Comparison of ENCODE assay signal across 22 cellular contexts in the genomic region with DNA sequence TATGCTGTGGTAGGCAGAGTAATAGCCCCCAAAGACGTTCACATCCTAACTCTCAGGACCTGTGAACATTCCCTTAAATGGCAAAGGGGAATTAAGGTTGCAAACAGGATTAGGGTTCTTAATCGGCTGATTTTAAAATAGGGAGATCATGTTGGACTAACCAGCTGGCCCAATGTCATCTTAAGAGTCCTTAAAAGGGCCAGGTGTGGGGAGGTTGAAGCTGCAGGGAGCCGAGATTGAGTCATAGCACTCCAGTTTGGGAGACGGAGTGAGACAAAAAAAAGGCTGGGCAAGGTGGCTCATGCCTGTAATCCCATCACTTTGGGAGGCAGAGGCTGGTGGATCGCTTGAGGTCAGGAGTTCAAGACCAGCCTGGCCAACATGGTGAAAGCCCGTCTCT. TPM values are rescaled to one million over a fixed set of nuclear protein-coding genes. Genes with fewer than 3 reads are reported as not detected.
A peak's percentile ranks its signal among the peaks of the same experiment; 100 is the strongest.
DNase-seq lines count a peak whose midpoint lies in the region; ATAC-seq, FAIRE-seq and TF ChIP-seq lines count a peak whose summit lies in the region.
"Had no signal": no experiment of that assay in that cellular context is flagged by ENCODE, and none has a peak within 500 bp of the region (broad histone marks: within the 10 kb centered on the region; RNA-seq: fewer than 3 reads in every experiment).

No MANE protein-coding gene starts in this region.

- H3K4me2 ChIP-seq in A549 = no peak overlapping the region

- TF ChIP-seq POLR2A in A549 (IDR thresholded peaks at IDR 0.05; ENCODE audit: low read length) (no peak), right lobe of liver (IDR thresholded peaks at IDR 0.05) (no peak)

- POLR2A ChIA-PET in A549 (lab: Yijun Ruan, JAX) (no interaction called here), GM10248 (lab: Yijun Ruan, JAX) (no interaction called here)
- POLR2A ChIA-PET in CD8-positive, alpha-beta memory T cell (lab: Charles Lee) = no interaction called here

- peak overlapping the region in 6 of 7 donors; percentile 6 to 57 (median 44) for H3K4me3 Mint-ChIP-seq in CD8-positive, alpha-beta memory T cell
- peak overlapping the region; percentile 54 for H3K4me3 Mint-ChIP-seq in activated T-helper 1 cell treated with anti-CD3 and anti-CD28 coated beads, Interleukin-12 subunit alpha, Interleukin-12 subunit beta, Interleukin-2, Interleukin-4 antibody, amounts not matched to agents 30 ng/mL and 10 ng/mL and 1 ng/mL, durations not matched to agents 14 hours and 24 hours and 36 hours
- peak overlapping the region; percentile 9 for H3K4me3 Mint-ChIP-seq in memory B cell
- H3K4me3 Mint-ChIP-seq in activated naive CD8-positive, alpha-beta T cell treated with anti-CD3 and anti-CD28 coated beads, Interleukin-2, amount 50 U/mL, for 24 hours = no peak overlapping the region
- H3K4me3 Mint-ChIP-seq: activated CD8-positive, alpha-beta T cell treated with anti-CD3 and anti-CD28 coated beads for 36 hours; activated T-cell treated with anti-CD3 and anti-CD28 coated beads, Interleukin-2, amount 50 U/mL, for 4 hours; HFFc6 had no signal

- FAIRE-seq in A549 (lab: Jason Lieb, UNC) = no peak
- FAIRE-seq: G401.6, GM12878 had no signal

- CTCF ChIA-PET in A549 (lab: Yijun Ruan, JAX) = interaction anchor here (1.4 to 1.5 kb wide), 3 partner anchors 44 to 96 kb away, joined by 3 to 13 read pairs (median 3); no protein-coding TSS in a partner anchor
- CTCF ChIA-PET in CD8-positive, alpha-beta memory T cell (lab: Charles Lee) = interaction anchor here (1.2 to 1.6 kb wide), 3 partner anchors 16 to 211 kb away, joined by 3 to 4 read pairs (median 3); no protein-coding TSS in a partner anchor
- CTCF ChIA-PET in GM10248 (lab: Yijun Ruan, JAX) = interaction anchor here (1.2 to 6.9 kb wide), 15 partner anchors 15 to 194 kb away, joined by 3 to 67 read pairs (median 4); no protein-coding TSS in a partner anchor

- no peaks in the 10 kb centered on the region for H3K27me3 ChIP-seq in CD8-positive, alpha-beta memory T cell (ENCODE audit: insufficient read depth, low read length, poor library complexity, severe bottlenecking)
- no peaks in the 10 kb centered on the region for H3K27me3 ChIP-seq in right lobe of liver
- H3K27me3 ChIP-seq: cardiac muscle cell, dorsolateral prefrontal cortex, suprapubic skin had no signal

- H3K4me1 ChIP-seq in A549 (peaks cover 32% of the 10 kb centered on the region), right lobe of liver (peaks cover 0 to 13% (median 3%) of the 10 kb centered on the region in 4 donors)
- H3K4me1 ChIP-seq in CD8-positive, alpha-beta memory T cell (ENCODE audit: insufficient read depth, low read length) = peaks cover 21% of the 10 kb centered on the region

- H3K4me3 ChIP-seq in A549 = no peak overlapping the region
- no peak overlapping the region for H3K4me3 ChIP-seq in CD8-positive, alpha-beta memory T cell (ENCODE audit: low read length)
- no peak overlapping the region for H3K4me3 ChIP-seq in right lobe of liver
- H3K4me3 ChIP-seq: cardiac muscle cell, dorsolateral prefrontal cortex, GM12878, lung, suprapubic skin had no signal

- H3K27ac ChIP-seq in A549 (peak overlapping the region; percentile 84 to 97), right lobe of liver (no peak overlapping the region)
- H3K27ac ChIP-seq in CD8-positive, alpha-beta memory T cell (ENCODE audit: low read depth, low read length) = no peak overlapping the region
- H3K27ac ChIP-seq: cardiac muscle cell, dorsolateral prefrontal cortex had no signal

- no peak for TF ChIP-seq EP300 in A549 (IDR thresholded peaks at IDR 0.05)

- no peak for ATAC-seq in A549
- no peak for ATAC-seq in memory B cell (ENCODE audit: low read depth)
- ATAC-seq in right lobe of liver = no peak
- no peak for ATAC-seq in activated naive CD8-positive, alpha-beta T cell treated with anti-CD3 and anti-CD28 coated beads, Interleukin-2, amount 50 U/mL, for 24 hours
- ATAC-seq in GM19023 (IDR thresholded peaks at IDR 0.05; ENCODE audit: unreplicated experiment) = no peak
- ATAC-seq: activated CD8-positive, alpha-beta T cell treated with anti-CD3 and anti-CD28 coated beads for 36 hours; activated T-cell treated with anti-CD3 and anti-CD28 coated beads, Interleukin-2, amount 50 U/mL, for 4 hours; GM12878 had no signal

- DNase-seq in A549 (ENCODE audit: low read depth in 1 of 2, low spot score in 1 of 2) (no peak), memory B cell (ENCODE audit: low spot score in 2 of 2) (no peak), right lobe of liver (no peak), GM10248 (ENCODE audit: extremely low spot score) (no peak)
- DNase-seq in CD8-positive, alpha-beta memory T cell = no peak
- no peak for DNase-seq in activated T-helper 1 cell treated with anti-CD3 and anti-CD28 coated beads, Interleukin-12 subunit alpha, Interleukin-12 subunit beta, Interleukin-2, Interleukin-4 antibody, amounts not matched to agents 30 ng/mL and 10 ng/mL and 1 ng/mL, durations not matched to agents 14 hours and 24 hours and 36 hours (ENCODE audit: low spot score)
- no peak for DNase-seq in activated naive CD8-positive, alpha-beta T cell treated with anti-CD3 and anti-CD28 coated beads, Interleukin-2, amount 50 U/mL, for 24 hours
- DNase-seq: activated CD8-positive, alpha-beta T cell treated with anti-CD3 and anti-CD28 coated beads for 36 hours; activated T-cell treated with anti-CD3 and anti-CD28 coated beads, Interleukin-2, amount 50 U/mL, for 4 hours; dorsolateral prefrontal cortex; head of caudate nucleus; HFFc6; Karpas-422; NCI-H1092 treated with DMSO at 0.1 percent for 48 hours; RPMI8226; stimulated activated CD4-positive, alpha-beta T cell treated with anti-CD3 and anti-CD28 coated beads, Interleukin-12 subunit alpha, Interleukin-12 subunit beta, amount 100 ng/mL, for 4 hours had no signal

- intact Hi-C loops in activated T-helper 1 cell treated with anti-CD3 and anti-CD28 coated beads, Interleukin-12 subunit alpha, Interleukin-12 subunit beta, Interleukin-2, Interleukin-4 antibody, amounts not matched to agents 30 ng/mL and 10 ng/mL and 1 ng/mL, durations not matched to agents 14 hours and 24 hours and 36 hours (cut with micrococcal nuclease) = loop anchor here (5.0 to 10.0 kb wide), 2 partner anchors 231 to 428 kb away; a partner anchor contains a TSS
- intact Hi-C loops in right lobe of liver (cut with DNase I) = loop anchor here (10.0 kb wide), 3 partner anchors 168 to 298 kb away; a partner anchor contains a TSS

- H3K9me3 Mint-ChIP-seq in CD8-positive, alpha-beta memory T cell = no peaks in the 10 kb centered on the region
- H3K9me3 Mint-ChIP-seq in activated T-helper 1 cell treated with anti-CD3 and anti-CD28 coated beads, Interleukin-12 subunit alpha, Interleukin-12 subunit beta, Interleukin-2, Interleukin-4 antibody, amounts not matched to agents 30 ng/mL and 10 ng/mL and 1 ng/mL, durations not matched to agents 14 hours and 24 hours and 36 hours = no peaks in the 10 kb centered on the region
- H3K9me3 Mint-ChIP-seq in memory B cell = no peaks in the 10 kb centered on the region
- H3K9me3 Mint-ChIP-seq in activated naive CD8-positive, alpha-beta T cell treated with anti-CD3 and anti-CD28 coated beads, Interleukin-2, amount 50 U/mL, for 24 hours = no peaks in the 10 kb centered on the region
- H3K9me3 Mint-ChIP-seq: activated CD8-positive, alpha-beta T cell treated with anti-CD3 and anti-CD28 coated beads for 36 hours; activated T-cell treated with anti-CD3 and anti-CD28 coated beads, Interleukin-2, amount 50 U/mL, for 4 hours; HFFc6 had no signal

- H3K27ac Mint-ChIP-seq in CD8-positive, alpha-beta memory T cell = peak overlapping the region in 1 of 8 donors; percentile 43
- H3K27ac Mint-ChIP-seq in activated T-helper 1 cell treated with anti-CD3 and anti-CD28 coated beads, Interleukin-12 subunit alpha, Interleukin-12 subunit beta, Interleukin-2, Interleukin-4 antibody, amounts not matched to agents 30 ng/mL and 10 ng/mL and 1 ng/mL, durations not matched to agents 14 hours and 24 hours and 36 hours = no peak overlapping the region
- H3K27ac Mint-ChIP-seq in memory B cell = no peak overlapping the region
- H3K27ac Mint-ChIP-seq in activated naive CD8-positive, alpha-beta T cell treated with anti-CD3 and anti-CD28 coated beads, Interleukin-2, amount 50 U/mL, for 24 hours = no peak overlapping the region
- H3K27ac Mint-ChIP-seq: activated CD8-positive, alpha-beta T cell treated with anti-CD3 and anti-CD28 coated beads for 36 hours had no signal

- TF ChIP-seq CTCF in A549 (IDR thresholded peaks at IDR 0.05) (no peak), right lobe of liver (IDR thresholded peaks at IDR 0.05) (no peak), GM10248 (IDR thresholded peaks at IDR 0.05; ENCODE audit: control extremely low read depth, extremely low read depth, low read depth, missing control alignments) (no peak)

- H3K36me3 Mint-ChIP-seq in CD8-positive, alpha-beta memory T cell = peaks cover 0 to 3% (median 0%) of the 10 kb centered on the region in 3 donors
- peaks cover 6% of the 10 kb centered on the region for H3K36me3 Mint-ChIP-seq in activated T-helper 1 cell treated with anti-CD3 and anti-CD28 coated beads, Interleukin-12 subunit alpha, Interleukin-12 subunit beta, Interleukin-2, Interleukin-4 antibody, amounts not matched to agents 30 ng/mL and 10 ng/mL and 1 ng/mL, durations not matched to agents 14 hours and 24 hours and 36 hours (ENCODE audit: low read depth)
- no peaks in the 10 kb centered on the region for H3K36me3 Mint-ChIP-seq in memory B cell
- H3K36me3 Mint-ChIP-seq in activated naive CD8-positive, alpha-beta T cell treated with anti-CD3 and anti-CD28 coated beads, Interleukin-2, amount 50 U/mL, for 24 hours (ENCODE audit: low read depth) = no peaks in the 10 kb centered on the region

- 69% methylated on average over 6 of the region's 6 CpGs for WGBS in A549 (ENCODE audit: missing lambda C conversion rate)
- 73% methylated on average over 5 of the region's 6 CpGs for WGBS in right lobe of liver (ENCODE audit: insufficient coverage, low coverage, low lambda C conversion rate, missing lambda C conversion rate)

- H3K9me3 ChIP-seq in A549 (no peaks in the 10 kb centered on the region), right lobe of liver (no peaks in the 10 kb centered on the region)
- no peaks in the 10 kb centered on the region for H3K9me3 ChIP-seq in CD8-positive, alpha-beta memory T cell (ENCODE audit: low read length)
- H3K9me3 ChIP-seq: suprapubic skin had no signal

- H3K36me3 ChIP-seq in CD8-positive, alpha-beta memory T cell (ENCODE audit: insufficient read depth, low read length) = no peaks in the 10 kb centered on the region
- no peaks in the 10 kb centered on the region for H3K36me3 ChIP-seq in right lobe of liver
- H3K36me3 ChIP-seq: cardiac muscle cell, suprapubic skin had no signal

- TF ChIP-seq RAD21 in A549 (conservative IDR thresholded peaks at IDR 0.05 in 1 of 2, IDR thresholded peaks at IDR 0.05 in 1 of 2) = no peak

- peaks cover 16 to 34% (median 18%) of the 10 kb centered on the region in 3 donors for H3K4me1 Mint-ChIP-seq in CD8-positive, alpha-beta memory T cell
- peaks cover 25% of the 10 kb centered on the region for H3K4me1 Mint-ChIP-seq in activated T-helper 1 cell treated with anti-CD3 and anti-CD28 coated beads, Interleukin-12 subunit alpha, Interleukin-12 subunit beta, Interleukin-2, Interleukin-4 antibody, amounts not matched to agents 30 ng/mL and 10 ng/mL and 1 ng/mL, durations not matched to agents 14 hours and 24 hours and 36 hours (ENCODE audit: low read depth)
- H3K4me1 Mint-ChIP-seq in memory B cell = peaks cover 18% of the 10 kb centered on the region
- H3K4me1 Mint-ChIP-seq in activated naive CD8-positive, alpha-beta T cell treated with anti-CD3 and anti-CD28 coated beads, Interleukin-2, amount 50 U/mL, for 24 hours = peaks cover 22% of the 10 kb centered on the region

- H3K27me3 Mint-ChIP-seq in CD8-positive, alpha-beta memory T cell = no peaks in the 10 kb centered on the region
- H3K27me3 Mint-ChIP-seq in activated T-helper 1 cell treated with anti-CD3 and anti-CD28 coated beads, Interleukin-12 subunit alpha, Interleukin-12 subunit beta, Interleukin-2, Interleukin-4 antibody, amounts not matched to agents 30 ng/mL and 10 ng/mL and 1 ng/mL, durations not matched to agents 14 hours and 24 hours and 36 hours (ENCODE audit: insufficient read depth) = peaks cover 2% of the 10 kb centered on the region
- H3K27me3 Mint-ChIP-seq in memory B cell = no peaks in the 10 kb centered on the region
- no peaks in the 10 kb centered on the region for H3K27me3 Mint-ChIP-seq in activated naive CD8-positive, alpha-beta T cell treated with anti-CD3 and anti-CD28 coated beads, Interleukin-2, amount 50 U/mL, for 24 hours
- H3K27me3 Mint-ChIP-seq: activated CD8-positive, alpha-beta T cell treated with anti-CD3 and anti-CD28 coated beads for 36 hours had no signal

RNA-seq across cellular contexts. Expression of a gene that starts 1.6 kb away (rescaled TPM):
- polyA plus RNA-seq in A549 (2011; rRNA removed) (387 and 439 TPM in 2 replicates), A549 (2017; fragmentation: RNase III; extraction: RNeasy Plus Mini Kit Qiagen cat#74134 plus additional on column Dnase treatment) (235 to 282 TPM (median 257 TPM) in 3 replicates)
- 153 and 161 TPM in 2 replicates for polyA plus RNA-seq in A549 (2012; cell fraction: cytosol; rRNA removed)
- 1,973 and 2,223 TPM in 2 replicates for polyA plus RNA-seq in A549 (2012; cell fraction: nucleus; rRNA removed)
- 1,159 and 1,213 TPM in 2 replicates for polyA minus RNA-seq in A549 (2011; rRNA and poly(A)+ RNA removed)
- 10 to 100 TPM; 11.5 to 12.8 TPM for total RNA-seq in CD8-positive, alpha-beta memory T cell
- 12.2 TPM for polyA plus RNA-seq in CD8-positive, alpha-beta memory T cell
- total RNA-seq in activated T-helper 1 cell treated with anti-CD3 and anti-CD28 coated beads, Interleukin-12 subunit alpha, Interleukin-12 subunit beta, Interleukin-2, Interleukin-4 antibody, amounts not matched to agents 30 ng/mL and 10 ng/mL and 1 ng/mL, durations not matched to agents 14 hours and 24 hours and 36 hours = 22.3 and 24.1 TPM in 2 replicates
- 100 to 1,000 TPM in 2 of 6 experiments, 10 to 100 TPM in 4; 48.4 to 109 (median 97.8) TPM for total RNA-seq in right lobe of liver

Comparison
In these comparisons a context has a peak if more than half of its experiments do, and no peak if none do; other contexts are left out.
1. H3K27ac ChIP-seq: peak in A549 (2 of 2); none in CD8-positive, alpha-beta memory T cell (single experiment) and right lobe of liver (0 of 3).